In genomic region chr10:116521424-116522305, GRCh38 we compare ENCODE assay signal across 3 cellular contexts.
TF ChIP-seq lines count a peak whose summit lies in the region.

No MANE protein-coding gene starts in this region.

TF ChIP-seq in GM23338, 12 proteins besides CTCF, POLR2A, EP300 and RAD21 (continues in another document):
- TF ChIP-seq POLR2AphosphoS5 (IDR thresholded peaks at IDR 0.05; ENCODE audit: low read depth) (no peak), CREB1 (CRISPR knock-in tag; IDR thresholded peaks at IDR 0.05; ENCODE audit: low read depth) (no peak), EZH2phosphoT487 (IDR thresholded peaks at IDR 0.05; ENCODE audit: unreplicated experiment) (no peak), ZNF114 (CRISPR knock-in tag; IDR thresholded peaks at IDR 0.05) (no peak), EZH2 (IDR thresholded peaks at IDR 0.05; ENCODE audit: low read depth, unreplicated experiment) (no peak), ZNF331 (CRISPR knock-in tag; IDR thresholded peaks at IDR 0.05; ENCODE audit: low read depth) (no peak), NANOG (IDR thresholded peaks at IDR 0.05; ENCODE audit: borderline replicate concordance) (no peak)
- TF ChIP-seq, protein P1, sequence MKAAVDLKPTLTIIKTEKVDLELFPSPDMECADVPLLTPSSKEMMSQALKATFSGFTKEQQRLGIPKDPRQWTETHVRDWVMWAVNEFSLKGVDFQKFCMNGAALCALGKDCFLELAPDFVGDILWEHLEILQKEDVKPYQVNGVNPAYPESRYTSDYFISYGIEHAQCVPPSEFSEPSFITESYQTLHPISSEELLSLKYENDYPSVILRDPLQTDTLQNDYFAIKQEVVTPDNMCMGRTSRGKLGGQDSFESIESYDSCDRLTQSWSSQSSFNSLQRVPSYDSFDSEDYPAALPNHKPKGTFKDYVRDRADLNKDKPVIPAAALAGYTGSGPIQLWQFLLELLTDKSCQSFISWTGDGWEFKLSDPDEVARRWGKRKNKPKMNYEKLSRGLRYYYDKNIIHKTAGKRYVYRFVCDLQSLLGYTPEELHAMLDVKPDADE (IDR thresholded peaks at IDR 0.05) = no peak

TF ChIP-seq in K562, 482 proteins besides CTCF, POLR2A, EP300 and RAD21:
- TF ChIP-seq PTTG1 (tag; IDR thresholded peaks at IDR 0.05; ENCODE audit: low read depth) (no peak), ZNF384 (IDR thresholded peaks at IDR 0.05; ENCODE audit: low read depth, low read length) (0 out of 2 replicates have a peak, but pooled peaks have one; percentile 26), JUNB (CRISPR knock-in tag; conservative IDR thresholded peaks at IDR 0.05) (no peak), MTA2 (IDR thresholded peaks at IDR 0.05; ENCODE audit: low read depth) (no peak)
TF ChIP-seq in K562: peak in this region for 1.

TF ChIP-seq in HepG2, 621 proteins besides CTCF, POLR2A, EP300 and RAD21:
- TF ChIP-seq HDAC1 (CRISPR knock-in tag; IDR thresholded peaks at IDR 0.05) (no peak), CEBPB (IDR thresholded peaks at IDR 0.05; ENCODE audit: borderline replicate concordance, low read depth, low read length) (no peak), ZNF878 (CRISPR knock-in tag; IDR thresholded peaks at IDR 0.05) (no peak), ZNF496 (CRISPR knock-in tag; IDR thresholded peaks at IDR 0.05; ENCODE audit: insufficient replicate concordance) (no peak), MIXL1 (CRISPR knock-in tag; IDR thresholded peaks at IDR 0.05) (no peak), ZNF34 (CRISPR knock-in tag; IDR thresholded peaks at IDR 0.05; ENCODE audit: borderline replicate concordance) (no peak), PAF1 (CRISPR knock-in tag; IDR thresholded peaks at IDR 0.05) (no peak), ARID3A (IDR thresholded peaks at IDR 0.05; ENCODE audit: low read depth, low read length) (no peak), ZNF207 (IDR thresholded peaks at IDR 0.05; ENCODE audit: borderline replicate concordance) (no peak), SRSF1 (optimal IDR thresholded peaks at IDR 0.05; ENCODE audit: low read depth, low read length) (no peak), MAF1 (CRISPR knock-in tag; IDR thresholded peaks at IDR 0.05; ENCODE audit: borderline replicate concordance) (no peak), SIN3B (IDR thresholded peaks at IDR 0.05; ENCODE audit: low read length) (no peak)
- TF ChIP-seq, protein P2, sequence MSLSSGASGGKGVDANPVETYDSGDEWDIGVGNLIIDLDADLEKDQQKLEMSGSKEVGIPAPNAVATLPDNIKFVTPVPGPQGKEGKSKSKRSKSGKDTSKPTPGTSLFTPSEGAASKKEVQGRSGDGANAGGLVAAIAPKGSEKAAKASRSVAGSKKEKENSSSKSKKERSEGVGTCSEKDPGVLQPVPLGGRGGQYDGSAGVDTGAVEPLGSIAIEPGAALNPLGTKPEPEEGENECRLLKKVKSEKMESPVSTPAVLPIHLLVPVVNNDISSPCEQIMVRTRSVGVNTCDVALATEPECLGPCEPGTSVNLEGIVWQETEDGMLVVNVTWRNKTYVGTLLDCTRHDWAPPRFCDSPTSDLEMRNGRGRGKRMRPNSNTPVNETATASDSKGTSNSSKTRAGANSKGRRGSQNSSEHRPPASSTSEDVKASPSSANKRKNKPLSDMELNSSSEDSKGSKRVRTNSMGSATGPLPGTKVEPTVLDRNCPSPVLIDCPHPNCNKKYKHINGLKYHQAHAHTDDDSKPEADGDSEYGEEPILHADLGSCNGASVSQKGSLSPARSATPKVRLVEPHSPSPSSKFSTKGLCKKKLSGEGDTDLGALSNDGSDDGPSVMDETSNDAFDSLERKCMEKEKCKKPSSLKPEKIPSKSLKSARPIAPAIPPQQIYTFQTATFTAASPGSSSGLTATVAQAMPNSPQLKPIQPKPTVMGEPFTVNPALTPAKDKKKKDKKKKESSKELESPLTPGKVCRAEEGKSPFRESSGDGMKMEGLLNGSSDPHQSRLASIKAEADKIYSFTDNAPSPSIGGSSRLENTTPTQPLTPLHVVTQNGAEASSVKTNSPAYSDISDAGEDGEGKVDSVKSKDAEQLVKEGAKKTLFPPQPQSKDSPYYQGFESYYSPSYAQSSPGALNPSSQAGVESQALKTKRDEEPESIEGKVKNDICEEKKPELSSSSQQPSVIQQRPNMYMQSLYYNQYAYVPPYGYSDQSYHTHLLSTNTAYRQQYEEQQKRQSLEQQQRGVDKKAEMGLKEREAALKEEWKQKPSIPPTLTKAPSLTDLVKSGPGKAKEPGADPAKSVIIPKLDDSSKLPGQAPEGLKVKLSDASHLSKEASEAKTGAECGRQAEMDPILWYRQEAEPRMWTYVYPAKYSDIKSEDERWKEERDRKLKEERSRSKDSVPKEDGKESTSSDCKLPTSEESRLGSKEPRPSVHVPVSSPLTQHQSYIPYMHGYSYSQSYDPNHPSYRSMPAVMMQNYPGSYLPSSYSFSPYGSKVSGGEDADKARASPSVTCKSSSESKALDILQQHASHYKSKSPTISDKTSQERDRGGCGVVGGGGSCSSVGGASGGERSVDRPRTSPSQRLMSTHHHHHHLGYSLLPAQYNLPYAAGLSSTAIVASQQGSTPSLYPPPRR (CRISPR knock-in tag; IDR thresholded peaks at IDR 0.05; ENCODE audit: borderline replicate concordance) = no peak
